Comparison of ENCODE assay signal across 25 cellular contexts in genomic region chr2:184346338-184346862, GRCh38.
"Had no signal": no experiment of that assay in that cellular context is flagged by ENCODE, and none has a peak within 500 bp of the region (broad histone marks: within the 10 kb centered on the region; RNA-seq: fewer than 3 reads in every experiment).

No MANE protein-coding gene starts in this region.

- H3K9me3 ChIP-seq: ascending aorta, MG63 had no signal

- H3K27me3 ChIP-seq: ascending aorta, MG63 had no signal

- H3K27ac ChIP-seq: ascending aorta, PC-9, VCaP had no signal

- H3K4me3 Mint-ChIP-seq: activated CD4-positive, alpha-beta memory T cell treated with anti-CD3 and anti-CD28 coated beads, Interleukin-2, amount 10 ng/mL, durations not matched to agents 7 days and 5 days; activated CD4-positive, alpha-beta T cell treated with anti-CD3 and anti-CD28 coated beads for 36 hours; activated naive CD8-positive, alpha-beta T cell treated with anti-CD3 and anti-CD28 coated beads, Interleukin-2, amount 10 ng/mL, durations not matched to agents 7 days and 5 days; activated T-cell treated with anti-CD3 and anti-CD28 coated beads, Interleukin-2, amount 50 U/mL, for 72 hours; brain had no signal

- H3K9me3 Mint-ChIP-seq: activated CD4-positive, alpha-beta memory T cell treated with anti-CD3 and anti-CD28 coated beads, Interleukin-2, amount 10 ng/mL, durations not matched to agents 7 days and 5 days had no signal

- H3K4me3 ChIP-seq: ascending aorta, MG63, PC-9 had no signal

- H3K4me1 Mint-ChIP-seq: activated CD4-positive, alpha-beta T cell treated with anti-CD3 and anti-CD28 coated beads for 36 hours; brain had no signal

- DNase-seq: activated CD4-positive, alpha-beta memory T cell treated with anti-CD3 and anti-CD28 coated beads, Interleukin-2, amount 10 ng/mL, durations not matched to agents 7 days and 5 days; activated CD4-positive, alpha-beta T cell treated with anti-CD3 and anti-CD28 coated beads for 36 hours; activated CD4-positive, alpha-beta T cell treated with anti-CD3 and anti-CD28 coated beads, Interleukin-2, amount 50 U/mL, for 1 hour; activated CD4-positive, CD25-positive, alpha-beta regulatory T cell; activated naive CD4-positive, alpha-beta T cell treated with anti-CD3 and anti-CD28 coated beads, Interleukin-2, amount 50 U/mL, for 16 hours; activated naive CD8-positive, alpha-beta T cell treated with anti-CD3 and anti-CD28 coated beads, Interleukin-2, amount 10 ng/mL, durations not matched to agents 7 days and 5 days; activated T-cell treated with anti-CD3 and anti-CD28 coated beads for 4 hours; activated T-cell treated with anti-CD3 and anti-CD28 coated beads, Interleukin-2, amount 50 U/mL, for 72 hours; amniotic stem cell; cerebellar nuclear complex; MG63; MV-4-11; NCI-H1092 treated with DMSO at 0.1 percent for 48 hours; NCI-H1417 treated with DMSO at 0.1 percent for 48 hours; NCI-H1694 treated with DMSO at 0.1 percent for 48 hours; NCI-H2029 treated with DMSO at 0.1 percent for 48 hours; NCI-H446; NCI-H524; PC-9; SIG-M5; T-helper 1 cell had no signal

- H3K27me3 Mint-ChIP-seq: activated CD4-positive, alpha-beta memory T cell treated with anti-CD3 and anti-CD28 coated beads, Interleukin-2, amount 10 ng/mL, durations not matched to agents 7 days and 5 days; activated CD4-positive, alpha-beta T cell treated with anti-CD3 and anti-CD28 coated beads for 36 hours; activated naive CD8-positive, alpha-beta T cell treated with anti-CD3 and anti-CD28 coated beads, Interleukin-2, amount 10 ng/mL, durations not matched to agents 7 days and 5 days; brain had no signal

- H3K4me1 ChIP-seq: ascending aorta had no signal

- H3K36me3 Mint-ChIP-seq: activated naive CD8-positive, alpha-beta T cell treated with anti-CD3 and anti-CD28 coated beads, Interleukin-2, amount 10 ng/mL, durations not matched to agents 7 days and 5 days had no signal

- H3K36me3 ChIP-seq: ascending aorta, MG63 had no signal

- H3K4me2 ChIP-seq: PC-9 had no signal

- H3K27ac Mint-ChIP-seq: activated CD4-positive, alpha-beta memory T cell treated with anti-CD3 and anti-CD28 coated beads, Interleukin-2, amount 10 ng/mL, durations not matched to agents 7 days and 5 days; activated CD4-positive, alpha-beta T cell treated with anti-CD3 and anti-CD28 coated beads for 36 hours; activated naive CD8-positive, alpha-beta T cell treated with anti-CD3 and anti-CD28 coated beads, Interleukin-2, amount 10 ng/mL, durations not matched to agents 7 days and 5 days; activated T-cell treated with anti-CD3 and anti-CD28 coated beads, Interleukin-2, amount 50 U/mL, for 72 hours; activated T-helper 2 cell treated with anti-CD3 and anti-CD28 coated beads, Interferon-gamma antibody, Interleukin-2, Interleukin-4, amounts not matched to agents 10 μg/mL and 5 μg/mL and 100 μg/mL, durations not matched to agents 14 hours and 24 hours and 36 hours; brain had no signal

- H2AFZ ChIP-seq: PC-9 had no signal

- ATAC-seq: activated CD4-positive, alpha-beta T cell treated with anti-CD3 and anti-CD28 coated beads for 36 hours; activated T-cell treated with anti-CD3 and anti-CD28 coated beads, Interleukin-2, amount 50 U/mL, for 72 hours had no signal
